1 cellular context compared by ENCODE assay signal in the genomic region with DNA sequence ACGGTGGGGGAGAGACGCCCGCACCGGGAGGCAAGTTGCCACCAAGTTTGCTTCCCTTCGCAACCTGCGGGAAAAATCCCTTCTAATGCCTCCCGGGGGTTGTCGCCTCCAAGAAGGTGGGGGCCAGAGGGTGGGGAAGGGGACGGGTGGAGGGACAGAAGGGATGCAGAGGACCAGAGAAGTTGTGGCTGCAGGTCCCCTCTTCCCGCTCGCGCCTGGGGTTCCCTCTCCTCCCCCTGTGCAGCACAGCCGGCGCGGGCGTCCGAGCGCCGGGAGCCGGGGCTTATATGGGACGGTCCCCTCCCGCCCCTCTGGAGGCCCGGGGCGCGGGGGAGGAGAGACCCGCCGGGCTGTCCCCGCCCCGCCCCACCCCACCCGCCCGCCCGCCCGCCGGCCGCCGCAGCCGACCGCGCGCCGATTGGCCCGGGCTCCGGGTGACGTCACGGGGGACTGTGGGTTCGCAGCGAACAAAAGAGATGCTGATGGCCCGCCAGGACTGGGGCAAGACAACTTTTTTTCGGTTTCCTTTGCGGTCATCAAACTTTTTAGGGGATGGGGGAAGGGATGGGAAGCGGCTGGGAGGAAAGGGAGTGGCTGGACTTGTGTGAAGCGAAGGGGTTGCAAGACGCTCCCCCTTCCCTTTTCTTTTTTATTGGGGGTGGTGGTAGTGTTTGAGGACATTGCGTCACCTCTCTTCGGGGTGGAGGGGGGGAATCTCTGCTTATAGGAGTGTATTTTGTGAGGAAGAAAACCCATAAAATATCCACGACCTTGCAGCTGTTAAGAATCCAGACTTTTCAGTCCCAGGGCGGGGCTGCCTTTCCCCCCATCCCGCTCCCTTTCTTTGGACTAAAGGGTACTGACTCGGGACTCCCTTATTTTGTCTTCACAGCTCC.
TF ChIP-seq lines count a peak whose summit lies in the region.

A gene (minus strand): TSS at position 260 of the 896 bp plus-strand sequence. CDS start 266 bp downstream, outside the sequence.

TF ChIP-seq in HepG2, 621 proteins besides CTCF, POLR2A, EP300 and RAD21 (continued from another document and continues in another):
- TF ChIP-seq, protein P1, sequence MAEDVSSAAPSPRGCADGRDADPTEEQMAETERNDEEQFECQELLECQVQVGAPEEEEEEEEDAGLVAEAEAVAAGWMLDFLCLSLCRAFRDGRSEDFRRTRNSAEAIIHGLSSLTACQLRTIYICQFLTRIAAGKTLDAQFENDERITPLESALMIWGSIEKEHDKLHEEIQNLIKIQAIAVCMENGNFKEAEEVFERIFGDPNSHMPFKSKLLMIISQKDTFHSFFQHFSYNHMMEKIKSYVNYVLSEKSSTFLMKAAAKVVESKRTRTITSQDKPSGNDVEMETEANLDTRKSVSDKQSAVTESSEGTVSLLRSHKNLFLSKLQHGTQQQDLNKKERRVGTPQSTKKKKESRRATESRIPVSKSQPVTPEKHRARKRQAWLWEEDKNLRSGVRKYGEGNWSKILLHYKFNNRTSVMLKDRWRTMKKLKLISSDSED (CRISPR knock-in tag; IDR thresholded peaks at IDR 0.05): no peak; the same call in 1 of the 2 replicates
- TF ChIP-seq NCOA1 (CRISPR knock-in tag; IDR thresholded peaks at IDR 0.05): no peak
- TF ChIP-seq GABPA (IDR thresholded peaks at IDR 0.05; ENCODE audit: low read depth, low read length): no peak
- TF ChIP-seq GABPA (CRISPR knock-in tag; IDR thresholded peaks at IDR 0.05; ENCODE audit: low read depth): no peak; the same call in 1 of the 2 replicates
- TF ChIP-seq, protein P2, sequence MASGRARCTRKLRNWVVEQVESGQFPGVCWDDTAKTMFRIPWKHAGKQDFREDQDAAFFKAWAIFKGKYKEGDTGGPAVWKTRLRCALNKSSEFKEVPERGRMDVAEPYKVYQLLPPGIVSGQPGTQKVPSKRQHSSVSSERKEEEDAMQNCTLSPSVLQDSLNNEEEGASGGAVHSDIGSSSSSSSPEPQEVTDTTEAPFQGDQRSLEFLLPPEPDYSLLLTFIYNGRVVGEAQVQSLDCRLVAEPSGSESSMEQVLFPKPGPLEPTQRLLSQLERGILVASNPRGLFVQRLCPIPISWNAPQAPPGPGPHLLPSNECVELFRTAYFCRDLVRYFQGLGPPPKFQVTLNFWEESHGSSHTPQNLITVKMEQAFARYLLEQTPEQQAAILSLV (CRISPR knock-in tag; IDR thresholded peaks at IDR 0.05; ENCODE audit: borderline replicate concordance): peak; percentile 61; the same call in 1 of the 2 replicates
- peak; percentile 80 for TF ChIP-seq ZNF564 (CRISPR knock-in tag; IDR thresholded peaks at IDR 0.05)
- no peak for TF ChIP-seq EZH2 (conservative IDR thresholded peaks at IDR 0.05; ENCODE audit: low read depth, low read length)
- TF ChIP-seq ZNF451 (CRISPR knock-in tag; IDR thresholded peaks at IDR 0.05): 0 out of 2 replicates have a peak, but pooled peaks have one; percentile 76
- TF ChIP-seq ZNF446 (CRISPR knock-in tag; IDR thresholded peaks at IDR 0.05): peak; percentile 9; the same call in 1 of the 2 replicates
- TF ChIP-seq ZZZ3 (CRISPR knock-in tag; IDR thresholded peaks at IDR 0.05; ENCODE audit: borderline replicate concordance): no peak
- peak; percentile 99 for TF ChIP-seq POLR2G (IDR thresholded peaks at IDR 0.05; ENCODE audit: low read depth, low read length)
- no peak for TF ChIP-seq TBL1XR1 (IDR thresholded peaks at IDR 0.05; ENCODE audit: borderline replicate concordance, low read length, partially characterized antibody)
- no peak; the same call in 1 of the 2 replicates for TF ChIP-seq NR1H2 (CRISPR knock-in tag; IDR thresholded peaks at IDR 0.05; ENCODE audit: borderline replicate concordance, low read depth)
- TF ChIP-seq, protein P3, sequence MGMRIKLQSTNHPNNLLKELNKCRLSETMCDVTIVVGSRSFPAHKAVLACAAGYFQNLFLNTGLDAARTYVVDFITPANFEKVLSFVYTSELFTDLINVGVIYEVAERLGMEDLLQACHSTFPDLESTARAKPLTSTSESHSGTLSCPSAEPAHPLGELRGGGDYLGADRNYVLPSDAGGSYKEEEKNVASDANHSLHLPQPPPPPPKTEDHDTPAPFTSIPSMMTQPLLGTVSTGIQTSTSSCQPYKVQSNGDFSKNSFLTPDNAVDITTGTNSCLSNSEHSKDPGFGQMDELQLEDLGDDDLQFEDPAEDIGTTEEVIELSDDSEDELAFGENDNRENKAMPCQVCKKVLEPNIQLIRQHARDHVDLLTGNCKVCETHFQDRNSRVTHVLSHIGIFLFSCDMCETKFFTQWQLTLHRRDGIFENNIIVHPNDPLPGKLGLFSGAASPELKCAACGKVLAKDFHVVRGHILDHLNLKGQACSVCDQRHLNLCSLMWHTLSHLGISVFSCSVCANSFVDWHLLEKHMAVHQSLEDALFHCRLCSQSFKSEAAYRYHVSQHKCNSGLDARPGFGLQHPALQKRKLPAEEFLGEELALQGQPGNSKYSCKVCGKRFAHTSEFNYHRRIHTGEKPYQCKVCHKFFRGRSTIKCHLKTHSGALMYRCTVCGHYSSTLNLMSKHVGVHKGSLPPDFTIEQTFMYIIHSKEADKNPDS (CRISPR knock-in tag; IDR thresholded peaks at IDR 0.05): 0 out of 2 replicates have a peak, but pooled peaks have one; percentile 62
- TF ChIP-seq TCF12 (IDR thresholded peaks at IDR 0.05): no peak
- TF ChIP-seq TCF12 (CRISPR knock-in tag; IDR thresholded peaks at IDR 0.05): 0 out of 2 replicates have a peak, but pooled peaks have one; percentile 33
- TF ChIP-seq ARNT (IDR thresholded peaks at IDR 0.05): no peak
- TF ChIP-seq TOE1 (CRISPR knock-in tag; IDR thresholded peaks at IDR 0.05): no peak
- no peak for TF ChIP-seq MBNL3 (CRISPR knock-in tag; conservative IDR thresholded peaks at IDR 0.05)
- peak; percentile 20 for TF ChIP-seq MED8 (CRISPR knock-in tag; IDR thresholded peaks at IDR 0.05; ENCODE audit: insufficient replicate concordance)
- TF ChIP-seq ZNF3 (CRISPR knock-in tag; IDR thresholded peaks at IDR 0.05): peak; percentile 97
- TF ChIP-seq, protein P4, sequence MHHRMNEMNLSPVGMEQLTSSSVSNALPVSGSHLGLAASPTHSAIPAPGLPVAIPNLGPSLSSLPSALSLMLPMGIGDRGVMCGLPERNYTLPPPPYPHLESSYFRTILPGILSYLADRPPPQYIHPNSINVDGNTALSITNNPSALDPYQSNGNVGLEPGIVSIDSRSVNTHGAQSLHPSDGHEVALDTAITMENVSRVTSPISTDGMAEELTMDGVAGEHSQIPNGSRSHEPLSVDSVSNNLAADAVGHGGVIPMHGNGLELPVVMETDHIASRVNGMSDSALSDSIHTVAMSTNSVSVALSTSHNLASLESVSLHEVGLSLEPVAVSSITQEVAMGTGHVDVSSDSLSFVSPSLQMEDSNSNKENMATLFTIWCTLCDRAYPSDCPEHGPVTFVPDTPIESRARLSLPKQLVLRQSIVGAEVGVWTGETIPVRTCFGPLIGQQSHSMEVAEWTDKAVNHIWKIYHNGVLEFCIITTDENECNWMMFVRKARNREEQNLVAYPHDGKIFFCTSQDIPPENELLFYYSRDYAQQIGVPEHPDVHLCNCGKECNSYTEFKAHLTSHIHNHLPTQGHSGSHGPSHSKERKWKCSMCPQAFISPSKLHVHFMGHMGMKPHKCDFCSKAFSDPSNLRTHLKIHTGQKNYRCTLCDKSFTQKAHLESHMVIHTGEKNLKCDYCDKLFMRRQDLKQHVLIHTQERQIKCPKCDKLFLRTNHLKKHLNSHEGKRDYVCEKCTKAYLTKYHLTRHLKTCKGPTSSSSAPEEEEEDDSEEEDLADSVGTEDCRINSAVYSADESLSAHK (CRISPR knock-in tag; IDR thresholded peaks at IDR 0.05; ENCODE audit: borderline replicate concordance): no peak
- no peak; the same call in 1 of the 2 replicates for TF ChIP-seq ZKSCAN5 (CRISPR knock-in tag; IDR thresholded peaks at IDR 0.05)
- no peak for TF ChIP-seq PAWR (CRISPR knock-in tag; IDR thresholded peaks at IDR 0.05; ENCODE audit: borderline replicate concordance)
- no peak; the same call in 1 of the 2 replicates for TF ChIP-seq CHCHD3 (CRISPR knock-in tag; IDR thresholded peaks at IDR 0.05)
- TF ChIP-seq ZNF354B (CRISPR knock-in tag; IDR thresholded peaks at IDR 0.05): peak; percentile 84; the same call in 1 of the 2 replicates
- no peak for TF ChIP-seq SOX6 (IDR thresholded peaks at IDR 0.05)
- TF ChIP-seq SOX6 (CRISPR knock-in tag; IDR thresholded peaks at IDR 0.05): peak; percentile 61
- peak; percentile 98 for TF ChIP-seq MED13 (CRISPR knock-in tag; IDR thresholded peaks at IDR 0.05)
- TF ChIP-seq FOSL2 (CRISPR knock-in tag; IDR thresholded peaks at IDR 0.05): peak; percentile 69
- TF ChIP-seq FOXO1 (CRISPR knock-in tag; IDR thresholded peaks at IDR 0.05): peak; percentile 48; the same call in 1 of the 2 replicates
- TF ChIP-seq, protein P5, sequence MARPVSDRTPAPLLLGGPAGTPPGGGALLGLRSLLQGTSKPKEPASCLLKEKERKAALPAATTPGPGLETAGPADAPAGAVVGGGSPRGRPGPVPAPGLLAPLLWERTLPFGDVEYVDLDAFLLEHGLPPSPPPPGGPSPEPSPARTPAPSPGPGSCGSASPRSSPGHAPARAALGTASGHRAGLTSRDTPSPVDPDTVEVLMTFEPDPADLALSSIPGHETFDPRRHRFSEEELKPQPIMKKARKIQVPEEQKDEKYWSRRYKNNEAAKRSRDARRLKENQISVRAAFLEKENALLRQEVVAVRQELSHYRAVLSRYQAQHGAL (CRISPR knock-in tag; IDR thresholded peaks at IDR 0.05; ENCODE audit: not compliant biosample characterization): peak; percentile 70
- TF ChIP-seq ZNF703 (CRISPR knock-in tag; IDR thresholded peaks at IDR 0.05; ENCODE audit: borderline replicate concordance): peak; percentile 96
- peak; percentile 90 for TF ChIP-seq ARID2 (CRISPR knock-in tag; IDR thresholded peaks at IDR 0.05; ENCODE audit: borderline replicate concordance)
- peak; percentile 70 for TF ChIP-seq YY1 (IDR thresholded peaks at IDR 0.05; ENCODE audit: insufficient read depth, insufficient replicate concordance, low read depth, low read length)
- TF ChIP-seq XRCC5 (optimal IDR thresholded peaks at IDR 0.05; ENCODE audit: low read length): peak; percentile 42
- no peak for TF ChIP-seq JUN (CRISPR knock-in tag; IDR thresholded peaks at IDR 0.05)
- TF ChIP-seq SATB2 (CRISPR knock-in tag; IDR thresholded peaks at IDR 0.05): peak; percentile 68
- TF ChIP-seq FOXP1 (IDR thresholded peaks at IDR 0.05): no peak
- no peak for TF ChIP-seq FOXP1 (CRISPR knock-in tag; IDR thresholded peaks at IDR 0.05)
- TF ChIP-seq, protein P6, sequence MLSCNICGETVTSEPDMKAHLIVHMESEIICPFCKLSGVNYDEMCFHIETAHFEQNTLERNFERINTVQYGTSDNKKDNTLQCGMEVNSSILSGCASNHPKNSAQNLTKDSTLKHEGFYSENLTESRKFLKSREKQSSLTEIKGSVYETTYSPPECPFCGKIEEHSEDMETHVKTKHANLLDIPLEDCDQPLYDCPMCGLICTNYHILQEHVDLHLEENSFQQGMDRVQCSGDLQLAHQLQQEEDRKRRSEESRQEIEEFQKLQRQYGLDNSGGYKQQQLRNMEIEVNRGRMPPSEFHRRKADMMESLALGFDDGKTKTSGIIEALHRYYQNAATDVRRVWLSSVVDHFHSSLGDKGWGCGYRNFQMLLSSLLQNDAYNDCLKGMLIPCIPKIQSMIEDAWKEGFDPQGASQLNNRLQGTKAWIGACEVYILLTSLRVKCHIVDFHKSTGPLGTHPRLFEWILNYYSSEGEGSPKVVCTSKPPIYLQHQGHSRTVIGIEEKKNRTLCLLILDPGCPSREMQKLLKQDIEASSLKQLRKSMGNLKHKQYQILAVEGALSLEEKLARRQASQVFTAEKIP (CRISPR knock-in tag; IDR thresholded peaks at IDR 0.05; ENCODE audit: borderline replicate concordance): no peak
- TF ChIP-seq NFIC (IDR thresholded peaks at IDR 0.05; ENCODE audit: low read length): no peak; the same call in none of the 2 replicates
- TF ChIP-seq RFXANK (CRISPR knock-in tag; IDR thresholded peaks at IDR 0.05): 0 out of 2 replicates have a peak, but pooled peaks have one; percentile 83
- TF ChIP-seq, protein P7, sequence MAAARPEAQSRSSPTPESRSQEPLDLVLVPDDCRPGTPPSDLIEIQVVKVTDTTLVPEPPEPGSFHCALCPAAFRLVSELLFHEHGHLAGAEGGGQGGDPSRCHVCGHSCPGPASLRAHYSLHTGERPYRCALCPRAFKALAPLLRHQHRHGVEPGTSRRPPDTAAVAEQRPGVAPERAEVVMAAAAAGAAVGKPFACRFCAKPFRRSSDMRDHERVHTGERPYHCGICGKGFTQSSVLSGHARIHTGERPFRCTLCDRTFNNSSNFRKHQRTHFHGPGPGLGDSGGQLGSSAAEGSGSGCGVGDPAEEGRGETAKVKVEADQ (CRISPR knock-in tag; IDR thresholded peaks at IDR 0.05; ENCODE audit: borderline replicate concordance): 0 out of 2 replicates have a peak, but pooled peaks have one; percentile 68
- TF ChIP-seq HDAC6 (IDR thresholded peaks at IDR 0.05; ENCODE audit: low read depth, low read length): no peak; the same call in 1 of the 2 replicates
- peak; percentile 62; the same call in 1 of the 2 replicates for TF ChIP-seq RARA (CRISPR knock-in tag; IDR thresholded peaks at IDR 0.05)
- TF ChIP-seq, protein P8, sequence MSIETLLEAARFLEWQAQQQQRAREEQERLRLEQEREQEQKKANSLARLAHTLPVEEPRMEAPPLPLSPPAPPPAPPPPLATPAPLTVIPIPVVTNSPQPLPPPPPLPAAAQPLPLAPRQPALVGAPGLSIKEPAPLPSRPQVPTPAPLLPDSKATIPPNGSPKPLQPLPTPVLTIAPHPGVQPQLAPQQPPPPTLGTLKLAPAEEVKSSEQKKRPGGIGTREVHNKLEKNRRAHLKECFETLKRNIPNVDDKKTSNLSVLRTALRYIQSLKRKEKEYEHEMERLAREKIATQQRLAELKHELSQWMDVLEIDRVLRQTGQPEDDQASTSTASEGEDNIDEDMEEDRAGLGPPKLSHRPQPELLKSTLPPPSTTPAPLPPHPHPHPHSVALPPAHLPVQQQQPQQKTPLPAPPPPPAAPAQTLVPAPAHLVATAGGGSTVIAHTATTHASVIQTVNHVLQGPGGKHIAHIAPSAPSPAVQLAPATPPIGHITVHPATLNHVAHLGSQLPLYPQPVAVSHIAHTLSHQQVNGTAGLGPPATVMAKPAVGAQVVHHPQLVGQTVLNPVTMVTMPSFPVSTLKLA (IDR thresholded peaks at IDR 0.05): no peak
- no peak for TF ChIP-seq SYNCRIP (IDR thresholded peaks at IDR 0.05; ENCODE audit: insufficient read depth, low read depth, low read length)
- TF ChIP-seq, protein P9, sequence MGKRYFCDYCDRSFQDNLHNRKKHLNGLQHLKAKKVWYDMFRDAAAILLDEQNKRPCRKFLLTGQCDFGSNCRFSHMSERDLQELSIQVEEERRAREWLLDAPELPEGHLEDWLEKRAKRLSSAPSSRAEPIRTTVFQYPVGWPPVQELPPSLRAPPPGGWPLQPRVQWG (CRISPR knock-in tag; IDR thresholded peaks at IDR 0.05; ENCODE audit: borderline replicate concordance, low read depth): no peak
- peak; percentile 62; the same call in 1 of the 2 replicates for TF ChIP-seq TP53 (CRISPR knock-in tag; conservative IDR thresholded peaks at IDR 0.05)
- no peak for TF ChIP-seq ZNF234 (CRISPR knock-in tag; conservative IDR thresholded peaks at IDR 0.05)
- TF ChIP-seq, protein P10, sequence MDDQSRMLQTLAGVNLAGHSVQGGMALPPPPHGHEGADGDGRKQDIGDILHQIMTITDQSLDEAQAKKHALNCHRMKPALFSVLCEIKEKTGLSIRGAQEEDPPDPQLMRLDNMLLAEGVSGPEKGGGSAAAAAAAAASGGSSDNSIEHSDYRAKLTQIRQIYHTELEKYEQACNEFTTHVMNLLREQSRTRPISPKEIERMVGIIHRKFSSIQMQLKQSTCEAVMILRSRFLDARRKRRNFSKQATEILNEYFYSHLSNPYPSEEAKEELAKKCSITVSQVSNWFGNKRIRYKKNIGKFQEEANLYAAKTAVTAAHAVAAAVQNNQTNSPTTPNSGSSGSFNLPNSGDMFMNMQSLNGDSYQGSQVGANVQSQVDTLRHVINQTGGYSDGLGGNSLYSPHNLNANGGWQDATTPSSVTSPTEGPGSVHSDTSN (CRISPR knock-in tag; IDR thresholded peaks at IDR 0.05; ENCODE audit: borderline replicate concordance): no peak
